ENCODE assay signal across 15 cellular contexts in the genomic region with DNA sequence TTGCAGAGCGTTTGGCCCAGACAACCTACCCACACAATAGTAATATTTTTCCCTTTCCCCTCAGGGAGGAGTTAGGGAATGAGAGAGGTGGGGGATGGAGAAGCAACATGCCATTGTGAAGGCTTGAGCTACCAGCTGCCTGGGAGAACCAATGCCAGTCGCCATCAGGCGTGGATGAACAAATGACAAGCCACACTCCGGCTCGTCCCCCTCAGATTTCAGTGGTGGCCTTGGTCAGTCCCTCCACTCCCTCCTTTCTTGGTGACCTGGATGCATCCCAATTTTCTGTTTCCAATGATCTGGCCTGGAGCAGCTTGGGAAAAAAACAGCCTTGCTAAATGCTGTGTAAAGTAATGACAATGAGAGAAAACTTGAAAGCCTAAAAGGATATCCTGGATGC.
"Had no signal": no experiment of that assay in that cellular context is flagged by ENCODE, and none has a peak within 500 bp of the region (broad histone marks: within the 10 kb centered on the region; RNA-seq: fewer than 3 reads in every experiment).

No MANE protein-coding gene starts in this region.

- DNase-seq: activated CD4-positive, alpha-beta T cell treated with anti-CD3 and anti-CD28 coated beads, Interleukin-2, amount 10 ng/mL, durations not matched to agents 7 days and 5 days; activated CD8-positive, alpha-beta T cell treated with anti-CD3 and anti-CD28 coated beads, Interleukin-2, amount 10 ng/mL, durations not matched to agents 7 days and 5 days; activated effector memory CD4-positive, alpha-beta T cell treated with anti-CD3 and anti-CD28 coated beads, Interleukin-2, amount 50 U/mL, for 16 hours; activated naive CD4-positive, alpha-beta T cell treated with anti-CD3 and anti-CD28 coated beads, Interleukin-2, amount 50 U/mL, for 16 hours; activated T-cell treated with anti-CD3 and anti-CD28 coated beads, Interleukin-2, amount 50 U/mL, for 4 hours; kidney; occipital lobe; posterior cingulate gyrus; retina; stimulated activated naive CD8-positive, alpha-beta T cell treated with anti-CD3 and anti-CD28 coated beads, Interleukin-15, Interleukin-2, amounts not matched to agents 100 U/mL and 50 U/mL, for 24 hours; transverse colon had no signal

- ATAC-seq: activated CD4-positive, CD25-positive, alpha-beta regulatory T cell treated with anti-CD3 and anti-CD28 coated beads, Interleukin-2, amount 50 U/mL, for 24 hours; activated T-cell treated with anti-CD3 and anti-CD28 coated beads, Interleukin-2, amount 50 U/mL, for 4 hours; left lobe of liver; stimulated activated naive CD8-positive, alpha-beta T cell treated with anti-CD3 and anti-CD28 coated beads, Interleukin-15, Interleukin-2, amounts not matched to agents 100 U/mL and 50 U/mL, for 24 hours had no signal

- H3K4me1 ChIP-seq: transverse colon, vagina had no signal

- H3K4me3 ChIP-seq: lung, transverse colon, vagina had no signal

- H3K27me3 ChIP-seq: transverse colon, vagina had no signal

- H3K27ac ChIP-seq: transverse colon, vagina had no signal

- H3K9me3 ChIP-seq: transverse colon, vagina had no signal

- H3K36me3 ChIP-seq: transverse colon, vagina had no signal
